16 cellular contexts compared by ENCODE assay signal in genomic region chr11:64545605-64546004, GRCh38. TPM values are rescaled to one million over a fixed set of nuclear protein-coding genes. Genes with fewer than 3 reads are reported as not detected.
A peak's percentile ranks its signal among the peaks of the same experiment; 100 is the strongest.
DNase-seq lines count a peak whose midpoint lies in the region; ATAC-seq and TF ChIP-seq lines count a peak whose summit lies in the region.
"Had no signal": no experiment of that assay in that cellular context is flagged by ENCODE, and none has a peak within 500 bp of the region (broad histone marks: within the 10 kb centered on the region; RNA-seq: fewer than 3 reads in every experiment).

No MANE protein-coding gene starts in this region.

- TF ChIP-seq POLR2A in adrenal gland (IDR thresholded peaks at IDR 0.05), result no peak

- WGBS in adrenal gland, 4 donors, result 78 to 84% (median 79%) methylated on average over 15 of the region's 15 CpGs

- no TSS peak for BruUV-seq in A673 (replicated peaks; lab: Mats Ljungman, UMichigan)

- no peaks in the 10 kb centered on the region for H3K9me3 ChIP-seq in A673 (ENCODE audit: low read depth, low read length, poor library complexity, severe bottlenecking)
- no peaks in the 10 kb centered on the region for H3K9me3 ChIP-seq in adrenal gland (replicated peaks in 1 of 3)
- H3K9me3 ChIP-seq: thoracic aorta had no signal

- ATAC-seq in foreskin keratinocyte, result peak; percentile 79
- no peak for ATAC-seq in GM19397 (IDR thresholded peaks at IDR 0.05; ENCODE audit: unreplicated experiment)
- ATAC-seq: naive thymus-derived CD4-positive, alpha-beta T cell had no signal

- POLR2A ChIA-PET in A673 (lab: Charles Lee; ENCODE audit: low non-redundant PET), result no interaction called here

- H3K27me3 ChIP-seq in A673 (replicated peaks; ENCODE audit: insufficient read depth, low read depth, low read length, poor library complexity) (no peaks in the 10 kb centered on the region), adrenal gland (no peaks in the 10 kb centered on the region), foreskin keratinocyte (no peaks in the 10 kb centered on the region)
- H3K27me3 ChIP-seq: sigmoid colon had no signal

- H3K4me3 ChIP-seq in A673 (ENCODE audit: low read depth, low read length, poor library complexity, severe bottlenecking) (no peak overlapping the region), adrenal gland (no peak overlapping the region)
- H3K4me3 ChIP-seq: sigmoid colon, thoracic aorta had no signal

- H3K36me3 ChIP-seq in A673 (ENCODE audit: insufficient read depth, low read length, poor library complexity, severe bottlenecking) (no peaks in the 10 kb centered on the region), adrenal gland (replicated peaks in 1 of 2) (no peaks in the 10 kb centered on the region)
- H3K36me3 ChIP-seq: sigmoid colon, thoracic aorta had no signal

- TF ChIP-seq CTCF in A673 (conservative IDR thresholded peaks at IDR 0.05; ENCODE audit: low read depth, low read length) (no peak), adrenal gland (IDR thresholded peaks at IDR 0.05) (no peak), foreskin keratinocyte (conservative IDR thresholded peaks at IDR 0.05) (no peak), GM13977 (IDR thresholded peaks at IDR 0.05; ENCODE audit: extremely low read depth, insufficient read depth, missing control alignments) (no peak)

- intact Hi-C loops in A673 (cut with micrococcal nuclease; ENCODE audit: unreplicated experiment), result no loop called here
- intact Hi-C loops in adrenal gland (cut with DNase I), result no loop called here

- in situ Hi-C loops in GM13977 (cut with MboI; ENCODE audit: low pct_unique_long_range_greater_than_20kb, low sequenced_read_pairs, unreplicated experiment), result no loop called here

- H3K4me1 ChIP-seq in A673 (ENCODE audit: insufficient read depth, low read length, poor library complexity, severe bottlenecking) (no peaks in the 10 kb centered on the region), adrenal gland (replicated peaks in 1 of 2) (no peaks in the 10 kb centered on the region), foreskin keratinocyte (peaks cover 17% of the 10 kb centered on the region)
- H3K4me1 ChIP-seq: sigmoid colon had no signal

- peak; percentile 39 for DNase-seq in A673 (ENCODE audit: low spot score)
- DNase-seq in HS-27A (ENCODE audit: low read depth), result peak; percentile 93
- DNase-seq in adrenal gland, result peak in 5 of 7 donors; percentile 33 to 86 (median 68)
- DNase-seq in foreskin keratinocyte, result peak; percentile 87 to 94
- DNase-seq in inferior parietal cortex (ENCODE audit: extremely low spot score), result no peak
- DNase-seq in GM13977 (ENCODE audit: low spot score), result no peak
- no peak for DNase-seq in occipital lobe (lab: John Stamatoyannopoulos, UW)
- DNase-seq: activated T-cell treated with anti-CD3 and anti-CD28 coated beads for 4 hours; AML-193; anterior cingulate cortex; naive thymus-derived CD4-positive, alpha-beta T cell; NCI-H2081 treated with DMSO at 0.1 percent for 48 hours; sigmoid colon had no signal

- CTCF ChIA-PET in A673 (lab: Charles Lee), result no interaction called here

- no peak overlapping the region for H3K27ac ChIP-seq in A673 (ENCODE audit: low read depth, low read length, poor library complexity, severe bottlenecking)
- H3K27ac ChIP-seq in adrenal gland, result no peak overlapping the region
- H3K27ac ChIP-seq in foreskin keratinocyte, result no peak overlapping the region
- H3K27ac ChIP-seq: sigmoid colon, thoracic aorta, VCaP had no signal

RNA-seq across cellular contexts. Expression of gene SLC22A11, which starts 10.1 kb away (rescaled TPM):
- total RNA-seq in A673 (2021) (not detected in 2 replicates), adrenal gland (1 to 10 TPM in 1 of 8 donors, under 1 TPM in 5, not detected in 2; 0.42 to 1.1 (median 0.66) TPM), foreskin keratinocyte (not detected in 2 replicates), occipital lobe (not detected)
- polyA plus RNA-seq in adrenal gland (under 1 TPM; 0.20 to 0.32 (median 0.30) TPM), foreskin keratinocyte (not detected in 2 replicates)
- total RNA-seq: naive thymus-derived CD4-positive, alpha-beta T cell; sigmoid colon; thoracic aorta had no signal
- polyA plus RNA-seq: naive thymus-derived CD4-positive, alpha-beta T cell had no signal

RNA-seq across cellular contexts. Expression of gene SLC22A12, which starts 45.4 kb away (rescaled TPM):
- total RNA-seq in A673 (2021) (not detected in 2 replicates), adrenal gland (not detected), foreskin keratinocyte (not detected in 2 replicates), occipital lobe (not detected)
- polyA plus RNA-seq in adrenal gland (not detected), foreskin keratinocyte (not detected in 2 replicates)
- total RNA-seq: naive thymus-derived CD4-positive, alpha-beta T cell; sigmoid colon; thoracic aorta had no signal
- polyA plus RNA-seq: naive thymus-derived CD4-positive, alpha-beta T cell; sigmoid colon had no signal

Comparison
In these comparisons a context has a peak if more than half of its experiments do, and no peak if none do; other contexts are left out.
1. DNase-seq: peak in A673 (single experiment), HS-27A (single experiment), adrenal gland (5 of 7) and foreskin keratinocyte (2 of 2); none in inferior parietal cortex (single experiment), GM13977 (single experiment) and occipital lobe (single experiment).